ENCODE assay signal across 21 cellular contexts in the genomic region with DNA sequence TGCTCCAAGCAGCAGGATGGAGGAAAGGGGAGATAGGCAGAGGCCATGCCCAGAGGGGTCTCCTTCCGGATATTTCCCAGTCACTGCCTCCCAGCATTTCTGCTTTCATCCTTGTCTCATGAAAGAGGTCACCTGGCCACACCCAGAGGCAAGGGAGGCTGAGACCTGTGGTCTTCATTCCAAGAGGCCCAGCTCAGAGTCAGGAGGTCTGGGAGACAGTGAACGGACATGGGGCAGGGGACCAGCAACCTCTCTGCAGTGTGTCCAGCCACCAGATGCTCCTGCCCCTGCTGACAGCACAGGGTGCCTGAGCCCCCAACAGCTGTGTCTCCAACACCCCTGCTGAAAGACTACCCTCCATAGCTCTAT.
DNase-seq lines count a peak whose midpoint lies in the region; ATAC-seq and TF ChIP-seq lines count a peak whose summit lies in the region.
"Had no signal": no experiment of that assay in that cellular context is flagged by ENCODE, and none has a peak within 500 bp of the region (broad histone marks: within the 10 kb centered on the region; RNA-seq: fewer than 3 reads in every experiment).

No MANE protein-coding gene starts in this region.

- H3K9ac ChIP-seq in neuronal stem cell (ENCODE audit: low read depth, low read length, poor library complexity): no peak overlapping the region
- H3K9ac ChIP-seq: GM23248 had no signal

- H3K27me3 ChIP-seq in DOHH2 (ENCODE audit: control insufficient read depth, low read length) (peaks cover 7% of the 10 kb centered on the region; the same call in 1 of the 2 replicates), RWPE2 (ENCODE audit: insufficient read depth, poor library complexity, severe bottlenecking) (no peaks in the 10 kb centered on the region), neuronal stem cell (ENCODE audit: control insufficient read depth in 3 of 3, insufficient read depth in 3 of 3, low read depth in 1 of 3, low read length in 3 of 3) (no peaks in the 10 kb centered on the region)

- H3K4me1 ChIP-seq in DOHH2 (ENCODE audit: control insufficient read depth, low read length): peaks cover 24% of the 10 kb centered on the region
- H3K4me1 ChIP-seq in RWPE2 (ENCODE audit: insufficient read depth, poor library complexity, severe bottlenecking): no peaks in the 10 kb centered on the region
- peaks cover 3 to 5% of the 10 kb centered on the region in 2 donors for H3K4me1 ChIP-seq in neuronal stem cell (ENCODE audit: control insufficient read depth in 2 of 2, insufficient read depth in 1 of 2, low read depth in 1 of 2, low read length in 2 of 2)
- H3K4me1 ChIP-seq: HAP-1 had no signal

- DNase-seq in RWPE2 (ENCODE audit: low spot score) (peak; percentile 53), neuronal stem cell (ENCODE audit: low spot score) (no peak), NCI-H1694 treated with DMSO at 0.1 percent for 48 hours (lab: John Stamatoyannopoulos, UW) (no peak), retina (no peak)
- DNase-seq in activated CD8-positive, alpha-beta T cell treated with anti-CD3 and anti-CD28 coated beads for 36 hours: no peak
- no peak for DNase-seq in stimulated activated CD4-positive, alpha-beta T cell treated with anti-CD3 and anti-CD28 coated beads, Interleukin-2, amount 100 ng/mL, for 24 hours
- DNase-seq: CD8-positive, alpha-beta T cell; DMS153; GM23248; KG1; NCI-H1092 treated with DMSO at 0.1 percent for 48 hours; NCI-H1436 treated with DMSO at 0.1 percent for 48 hours; NCI-H2029; NCI-H2227 treated with DMSO at 0.1 percent for 48 hours; NCI-H510A; NCI-H774; OCI-M1; SHP77 had no signal

- no peaks in the 10 kb centered on the region for H4K20me1 ChIP-seq in DOHH2 (ENCODE audit: control insufficient read depth, insufficient read depth, low read depth, low read length)

- no peaks in the 10 kb centered on the region for H3F3A ChIP-seq in DOHH2 (ENCODE audit: control insufficient read depth, insufficient read depth)

- no peak overlapping the region for H3K23ac ChIP-seq in neuronal stem cell (ENCODE audit: low read depth, low read length, poor library complexity)

- no CpG with 5 or more reads among the region's 2 CpGs for WGBS in neuronal stem cell (ENCODE audit: extremely low coverage in 2 of 2, insufficient read length in 2 of 2, insufficient replicate concordance in 1 of 2), 2 donors

- peaks cover 19% of the 10 kb centered on the region for H3K4me1 Mint-ChIP-seq in activated CD8-positive, alpha-beta T cell treated with anti-CD3 and anti-CD28 coated beads for 36 hours (ENCODE audit: low read depth)

- no peak overlapping the region for H4K91ac ChIP-seq in neuronal stem cell (ENCODE audit: low read depth, low read length, poor library complexity)

- H2AK5ac ChIP-seq in neuronal stem cell (ENCODE audit: low read depth, low read length): peak overlapping the region; percentile 5

- intact Hi-C loops in activated CD8-positive, alpha-beta T cell treated with anti-CD3 and anti-CD28 coated beads for 36 hours (cut with micrococcal nuclease): no loop called here

- POLR2A ChIA-PET in activated CD8-positive, alpha-beta T cell treated with anti-CD3 and anti-CD28 coated beads for 36 hours (lab: Charles Lee): interaction anchor here (1.7 kb wide), 1 partner anchor 13 kb away, joined by 5 read pairs; no protein-coding TSS in a partner anchor

- no peaks in the 10 kb centered on the region for H3K36me3 ChIP-seq in DOHH2 (ENCODE audit: control insufficient read depth, low read length)
- H3K36me3 ChIP-seq in RWPE2 (ENCODE audit: low read depth): no peaks in the 10 kb centered on the region
- no peaks in the 10 kb centered on the region for H3K36me3 ChIP-seq in neuronal stem cell (replicated peaks in 1 of 2; ENCODE audit: control insufficient read depth in 2 of 2, insufficient read depth in 2 of 2, low read length in 2 of 2)
- H3K36me3 ChIP-seq: HAP-1 had no signal

- no peak overlapping the region for H2AFZ ChIP-seq in neuronal stem cell (ENCODE audit: low read length)
- H2AFZ ChIP-seq: GM23248 had no signal

- H2BK120ac ChIP-seq in neuronal stem cell (ENCODE audit: low read depth, low read length): no peak overlapping the region

- H3K4me3 Mint-ChIP-seq in activated CD8-positive, alpha-beta T cell treated with anti-CD3 and anti-CD28 coated beads for 36 hours: no peak overlapping the region
- H3K4me3 Mint-ChIP-seq: CD8-positive, alpha-beta T cell had no signal

- no peaks in the 10 kb centered on the region for H3K9me2 ChIP-seq in DOHH2 (replicated peaks; ENCODE audit: control insufficient read depth, low read length)

- TF ChIP-seq CTCF in DOHH2 (IDR thresholded peaks at IDR 0.05; ENCODE audit: low read depth, low read length, poor library complexity, severe bottlenecking) (no peak), RWPE2 (IDR thresholded peaks at IDR 0.05; ENCODE audit: poor library complexity, severe bottlenecking) (no peak)
- no peak for TF ChIP-seq CTCF in activated CD8-positive, alpha-beta T cell treated with anti-CD3 and anti-CD28 coated beads for 36 hours (IDR thresholded peaks at IDR 0.05)

- H3K4ac ChIP-seq in neuronal stem cell (ENCODE audit: low read length): no peak overlapping the region

- H3K4me3 ChIP-seq in DOHH2 (ENCODE audit: low read length) (no peak overlapping the region), RWPE2 (ENCODE audit: severe bottlenecking) (no peak overlapping the region), neuronal stem cell (ENCODE audit: low read length in 2 of 2) (no peak overlapping the region)
- H3K4me3 ChIP-seq: GM23248, HAP-1 had no signal

- no peak overlapping the region for H3K18ac ChIP-seq in neuronal stem cell (ENCODE audit: low read length)

- no peak overlapping the region for H3K14ac ChIP-seq in neuronal stem cell (ENCODE audit: low read length)

- ATAC-seq in RWPE2 (ENCODE audit: low read depth): no peak
- ATAC-seq in activated CD8-positive, alpha-beta T cell treated with anti-CD3 and anti-CD28 coated beads for 36 hours: no peak
- ATAC-seq: CD8-positive, alpha-beta T cell had no signal

- no peak overlapping the region for H4K8ac ChIP-seq in neuronal stem cell (ENCODE audit: low read depth, low read length)

- CTCF ChIA-PET in activated CD8-positive, alpha-beta T cell treated with anti-CD3 and anti-CD28 coated beads for 36 hours (lab: Charles Lee): interaction anchor here (1.3 kb wide), 1 partner anchor 12 kb away, joined by 3 read pairs; no protein-coding TSS in a partner anchor

- no peak overlapping the region for H2BK12ac ChIP-seq in neuronal stem cell (ENCODE audit: low read length)

- no peaks in the 10 kb centered on the region for H3K9me3 Mint-ChIP-seq in activated CD8-positive, alpha-beta T cell treated with anti-CD3 and anti-CD28 coated beads for 36 hours
- H3K9me3 Mint-ChIP-seq: CD8-positive, alpha-beta T cell had no signal

- H3K4me2 ChIP-seq in DOHH2 (ENCODE audit: low read length) (peak overlapping the region; percentile 44), neuronal stem cell (ENCODE audit: insufficient read depth, low read length, poor library complexity, severe bottlenecking) (no peak overlapping the region)

- H3K9me3 ChIP-seq in DOHH2 (ENCODE audit: control insufficient read depth, insufficient read depth, low read length) (no peaks in the 10 kb centered on the region), RWPE2 (ENCODE audit: severe bottlenecking) (no peaks in the 10 kb centered on the region), neuronal stem cell (replicated peaks in 1 of 2; ENCODE audit: control insufficient read depth in 2 of 2, insufficient read depth in 1 of 2, low read depth in 1 of 2, low read length in 2 of 2) (no peaks in the 10 kb centered on the region)
- H3K9me3 ChIP-seq: HAP-1 had no signal

- H3K36me3 Mint-ChIP-seq in activated CD8-positive, alpha-beta T cell treated with anti-CD3 and anti-CD28 coated beads for 36 hours (ENCODE audit: low read depth): no peaks in the 10 kb centered on the region
- H3K36me3 Mint-ChIP-seq: CD8-positive, alpha-beta T cell had no signal

- H3K79me2 ChIP-seq in DOHH2 (ENCODE audit: control insufficient read depth, low read length): no peaks in the 10 kb centered on the region

- no peak overlapping the region for H3K27ac ChIP-seq in DOHH2 (ENCODE audit: low read depth, low read length)
- no peak overlapping the region for H3K27ac ChIP-seq in RWPE2 (ENCODE audit: poor library complexity, severe bottlenecking)
- H3K27ac ChIP-seq in neuronal stem cell (replicated peaks; ENCODE audit: low read length): no peak overlapping the region
- H3K27ac ChIP-seq: GM23248, HL-60 had no signal

- no peak overlapping the region for H3K27ac Mint-ChIP-seq in activated CD8-positive, alpha-beta T cell treated with anti-CD3 and anti-CD28 coated beads for 36 hours
- H3K27ac Mint-ChIP-seq: CD8-positive, alpha-beta T cell had no signal

- H2BK15ac ChIP-seq in neuronal stem cell (ENCODE audit: low read length): no peak overlapping the region

- peaks cover 4% of the 10 kb centered on the region for H3K27me3 Mint-ChIP-seq in activated CD8-positive, alpha-beta T cell treated with anti-CD3 and anti-CD28 coated beads for 36 hours

- H3K79me1 ChIP-seq in neuronal stem cell (ENCODE audit: low read depth, low read length): no peaks in the 10 kb centered on the region

- peak overlapping the region; percentile 6 for H2BK5ac ChIP-seq in neuronal stem cell (ENCODE audit: low read length)
